In the genomic region with DNA sequence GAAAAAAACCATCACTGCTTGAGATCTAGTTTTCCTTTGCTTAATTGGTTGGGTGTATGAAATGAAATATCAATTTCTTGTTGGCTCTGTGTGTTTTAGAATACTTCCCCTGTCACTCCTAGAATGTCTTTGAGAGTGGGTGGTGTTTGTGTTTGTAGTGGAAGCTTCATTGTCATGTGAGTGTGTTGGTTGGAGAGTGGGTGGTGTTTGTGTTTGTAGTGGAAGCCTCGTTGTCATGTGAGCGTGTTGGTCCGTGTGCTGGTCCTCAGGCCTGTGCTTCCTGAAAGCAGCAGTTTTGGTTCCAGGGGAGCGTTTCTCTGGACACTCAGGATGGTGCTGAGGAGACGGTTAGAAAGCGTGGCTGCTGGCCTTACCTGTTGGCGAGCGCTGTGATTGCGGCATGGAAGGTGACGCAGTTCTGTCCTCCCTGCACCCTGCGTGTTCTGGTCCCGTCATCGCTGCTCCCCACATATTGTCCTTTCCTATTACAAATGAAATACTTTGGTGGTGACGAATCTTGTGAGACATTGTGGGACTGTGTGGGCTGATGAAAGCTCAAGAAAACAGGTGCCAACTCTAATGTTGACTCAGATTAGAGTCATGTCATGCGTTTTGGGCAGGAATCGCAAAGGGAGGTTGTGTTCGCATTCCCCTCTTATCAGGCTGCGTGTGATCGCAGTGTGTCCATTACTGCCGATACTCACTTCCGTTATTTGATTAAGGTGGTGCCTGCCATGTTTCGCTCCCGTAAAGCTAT, we compare ENCODE assay signal across 8 cellular contexts.
DNase-seq lines count a peak whose midpoint lies in the region; ATAC-seq lines count a peak whose summit lies in the region.

No MANE protein-coding gene starts in this region.

- peaks cover 53% of the 10 kb centered on the region for H3K36me3 Mint-ChIP-seq in activated naive CD4-positive, alpha-beta T cell treated with anti-CD3 and anti-CD28 coated beads, Interleukin-2, amount 10 ng/mL, durations not matched to agents 7 days and 5 days

- peak overlapping the region; percentile 24 for H3K27ac Mint-ChIP-seq in activated naive CD4-positive, alpha-beta T cell treated with anti-CD3 and anti-CD28 coated beads, Interleukin-2, amount 10 ng/mL, durations not matched to agents 7 days and 5 days

- DNase-seq in LoVo (ENCODE audit: low spot score) (peak; percentile 87), islet precursor cell (peak; percentile 11), NK-92 (lab: John Stamatoyannopoulos, UW; ENCODE audit: unreplicated experiment) (no peak), NAMALWA (ENCODE audit: low spot score) (no peak), AML-193 (lab: John Stamatoyannopoulos, UW) (no peak)
- DNase-seq in activated naive CD4-positive, alpha-beta T cell treated with anti-CD3 and anti-CD28 coated beads, Interleukin-2, amount 10 ng/mL, durations not matched to agents 7 days and 5 days: no peak
- peak; percentile 35 for DNase-seq in stimulated activated CD8-positive, alpha-beta memory T cell treated with anti-CD3 and anti-CD28 coated beads, Interleukin-4, amount 100 ng/mL, for 24 hours (ENCODE audit: low read depth)

- no peaks in the 10 kb centered on the region for H3K9me3 Mint-ChIP-seq in activated naive CD4-positive, alpha-beta T cell treated with anti-CD3 and anti-CD28 coated beads, Interleukin-2, amount 10 ng/mL, durations not matched to agents 7 days and 5 days

- no peaks in the 10 kb centered on the region for H3K27me3 Mint-ChIP-seq in activated naive CD4-positive, alpha-beta T cell treated with anti-CD3 and anti-CD28 coated beads, Interleukin-2, amount 10 ng/mL, durations not matched to agents 7 days and 5 days

- H3K4me3 Mint-ChIP-seq in activated naive CD4-positive, alpha-beta T cell treated with anti-CD3 and anti-CD28 coated beads, Interleukin-2, amount 10 ng/mL, durations not matched to agents 7 days and 5 days: no peak overlapping the region

- CTCF ChIA-PET in activated naive CD4-positive, alpha-beta T cell treated with anti-CD3 and anti-CD28 coated beads, Interleukin-2, amount 10 ng/mL, durations not matched to agents 7 days and 5 days (lab: Charles Lee): no interaction called here

- peaks cover 22% of the 10 kb centered on the region for H3K4me1 Mint-ChIP-seq in activated naive CD4-positive, alpha-beta T cell treated with anti-CD3 and anti-CD28 coated beads, Interleukin-2, amount 10 ng/mL, durations not matched to agents 7 days and 5 days

- ATAC-seq in GM18873 (IDR thresholded peaks at IDR 0.05; ENCODE audit: low FRiP score, unreplicated experiment): no peak

Comparison
In these comparisons a context has a peak if more than half of its experiments do, and no peak if none do; other contexts are left out.
1. DNase-seq: peak in LoVo (single experiment), islet precursor cell (single experiment) and stimulated activated CD8-positive, alpha-beta memory T cell treated with anti-CD3 and anti-CD28 coated beads, Interleukin-4, amount 100 ng/mL, for 24 hours (single experiment); none in activated naive CD4-positive, alpha-beta T cell treated with anti-CD3 and anti-CD28 coated beads, Interleukin-2, amount 10 ng/mL, durations not matched to agents 7 days and 5 days (single experiment), NK-92 (single experiment), NAMALWA (single experiment) and AML-193 (0 of 2).